8 cellular contexts compared by ENCODE assay signal in genomic region chr13:27170521-27171243, GRCh38. TPM values are rescaled to one million over a fixed set of nuclear protein-coding genes. Genes with fewer than 3 reads are reported as not detected.
A peak's percentile ranks its signal among the peaks of the same experiment; 100 is the strongest.
DNase-seq lines count a peak whose midpoint lies in the region; ATAC-seq and TF ChIP-seq lines count a peak whose summit lies in the region.

No MANE protein-coding gene starts in this region.

- 0% methylated on average over 20 of the region's 56 CpGs for WGBS in right lobe of liver (ENCODE audit: insufficient coverage, low coverage, low lambda C conversion rate, missing lambda C conversion rate)

- H3K27me3 ChIP-seq in right lobe of liver, result no peaks in the 10 kb centered on the region

- no peaks in the 10 kb centered on the region for H3K9me3 ChIP-seq in right lobe of liver

- ATAC-seq in GM21529 (IDR thresholded peaks at IDR 0.05; ENCODE audit: unreplicated experiment) (peak; percentile 3), right lobe of liver (peak; percentile 8 to 23 (median 12))

- no peaks in the 10 kb centered on the region for H3K36me3 ChIP-seq in right lobe of liver

- peak overlapping the region; percentile 92 to 95 (median 95) for H3K27ac ChIP-seq in right lobe of liver

- intact Hi-C loops in right lobe of liver (cut with DNase I), result no loop called here

- TF ChIP-seq CTCF in NB4 (IDR thresholded peaks at IDR 0.05; ENCODE audit: low read depth, low read length) (no peak), right lobe of liver (IDR thresholded peaks at IDR 0.05) (peak in 1 of 4 donors; percentile 22)

- peaks cover 0 to 45% (median 7%) of the 10 kb centered on the region in 4 donors for H3K4me1 ChIP-seq in right lobe of liver

- no peak for TF ChIP-seq POLR2A in NB4 (IDR thresholded peaks at IDR 0.05; ENCODE audit: extremely low read depth, insufficient read length)
- TF ChIP-seq POLR2A in right lobe of liver (IDR thresholded peaks at IDR 0.05), result no peak

- peak; percentile 38 for DNase-seq in AG20443 (ENCODE audit: low spot score)
- DNase-seq in NB4 (ENCODE audit: low read depth), result peak; percentile 69
- DNase-seq in activated CD4-positive, alpha-beta T cell treated with anti-CD3 and anti-CD28 coated beads for 1 hour, result peak; percentile 12
- DNase-seq in cortex of kidney (lab: John Stamatoyannopoulos, UW), result peak; percentile 15
- DNase-seq in right lobe of liver, result peak; percentile 52 to 69 (median 65)
- peak; percentile 53 for DNase-seq in stimulated activated CD4-positive, alpha-beta T cell treated with anti-CD3 and anti-CD28 coated beads, Interleukin-4, amount 100 ng/mL, for 24 hours
- DNase-seq in GF-D8 (lab: John Stamatoyannopoulos, UW), result no peak

- H3K4me3 ChIP-seq in NB4 (ENCODE audit: low read depth, low read length) (peak overlapping the region; percentile 81), right lobe of liver (peak overlapping the region; percentile 66 to 72 (median 68))

RNA-seq across cellular contexts. Expression of gene USP12, which starts 0.9 kb away (rescaled TPM):
- total RNA-seq in right lobe of liver, result 10 to 100 TPM; 11.5 to 25.4 (median 14.6) TPM
